In the genomic region with DNA sequence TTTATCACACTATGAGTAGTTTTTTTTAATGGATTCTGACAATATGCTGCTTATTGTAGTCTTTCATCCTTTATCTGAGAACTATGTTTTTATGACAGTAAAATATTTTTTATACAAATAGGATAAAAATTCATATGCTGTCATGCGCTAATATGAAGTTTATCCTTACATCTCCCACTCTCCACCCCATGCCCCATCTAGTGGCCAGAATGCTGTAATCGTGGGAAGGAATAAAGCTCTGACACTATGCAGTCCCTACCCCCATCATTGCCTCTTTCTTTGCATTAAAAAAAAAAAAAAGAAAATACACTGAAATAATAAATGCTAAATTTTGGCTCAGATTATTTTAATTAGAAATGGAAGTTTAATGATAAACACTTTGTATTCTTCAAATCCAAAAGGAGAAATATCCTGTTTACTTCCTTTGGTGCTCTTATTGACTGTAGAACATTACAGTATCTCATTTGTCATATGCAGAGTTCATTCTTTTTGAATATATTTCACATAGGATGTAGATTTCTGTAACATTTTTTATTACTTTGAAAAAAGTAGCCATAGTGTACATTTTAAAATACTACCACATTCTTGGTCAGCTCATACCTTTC, we compare ENCODE assay signal across 8 cellular contexts.
DNase-seq lines count a peak whose midpoint lies in the region; ATAC-seq and TF ChIP-seq lines count a peak whose summit lies in the region.

No MANE protein-coding gene starts in this region.

- H3K27ac ChIP-seq in heart right ventricle, result peak overlapping the region in 6 of 10 donors; percentile 28 to 59 (median 52)
- H3K27ac ChIP-seq in thoracic aorta, result peak overlapping the region in 1 of 2 donors; percentile 23

- WGBS in heart right ventricle, 2 donors, result 24 to 25% methylated on average over 2 of the region's 2 CpGs

- H3K27me3 ChIP-seq in heart right ventricle (no peaks in the 10 kb centered on the region), thoracic aorta (replicated peaks; ENCODE audit: insufficient read depth) (no peaks in the 10 kb centered on the region)

- peaks cover 0 to 11% (median 0%) of the 10 kb centered on the region in 11 donors for H3K9me3 ChIP-seq in heart right ventricle
- no peaks in the 10 kb centered on the region for H3K9me3 ChIP-seq in thoracic aorta

- H3K36me3 ChIP-seq in heart right ventricle (peaks cover 0 to 7% (median 0%) of the 10 kb centered on the region in 9 donors), thoracic aorta (no peaks in the 10 kb centered on the region)

- DNase-seq in NCI-H446 (lab: John Stamatoyannopoulos, UW) (peak; percentile 5 to 33), NCI-H446 treated with DMSO at 0.1 percent for 48 hours (lab: John Stamatoyannopoulos, UW) (no peak), heart right ventricle (peak in 1 of 2 donors; percentile 33), thoracic aorta (ENCODE audit: low spot score) (no peak), NCI-H2227 treated with DMSO at 0.1 percent for 48 hours (lab: John Stamatoyannopoulos, UW) (no peak), islet precursor cell (no peak), SHP77 (lab: John Stamatoyannopoulos, UW) (no peak)

- H3K4me3 ChIP-seq in heart right ventricle (no peak overlapping the region), thoracic aorta (peak overlapping the region; percentile 51)

- ATAC-seq in SK-N-SH treated with all-trans-retinoic acid at 6 μM for 48 hours (peak; percentile 89), heart right ventricle (peak in 6 of 8 donors; percentile 42 to 79 (median 66)), thoracic aorta (ENCODE audit: insufficient number of reproducible peaks, low FRiP score, low read depth) (no peak)

- TF ChIP-seq CTCF in heart right ventricle (IDR thresholded peaks at IDR 0.05) (peak; percentile 36 to 69 (median 56)), thoracic aorta (IDR thresholded peaks at IDR 0.05) (peak; percentile 49)

- H3K4me1 ChIP-seq in heart right ventricle, result peaks cover 0 to 61% (median 35%) of the 10 kb centered on the region in 9 donors
- peaks cover 29 to 36% of the 10 kb centered on the region in 2 donors for H3K4me1 ChIP-seq in thoracic aorta (ENCODE audit: control insufficient read depth in 1 of 2, low read depth in 2 of 2)

- intact Hi-C loops in heart right ventricle (cut with DNase I), result loop anchor here in 3 of 10 donors (5.0 to 10.0 kb wide), 4 partner anchors 74 to 174 kb away; no protein-coding TSS in a partner anchor

TF ChIP-seq in SK-N-SH treated with all-trans-retinoic acid at 6 μM for 48 hours, 23 proteins besides CTCF, POLR2A, EP300 and RAD21:
- TF ChIP-seq BACH2 (CRISPR knock-in tag; IDR thresholded peaks at IDR 0.05; ENCODE audit: borderline replicate concordance), result no peak
- TF ChIP-seq ISL1 (CRISPR knock-in tag; IDR thresholded peaks at IDR 0.05), result no peak
- no peak for TF ChIP-seq TCF4 (CRISPR knock-in tag; IDR thresholded peaks at IDR 0.05; ENCODE audit: borderline replicate concordance)

Comparison
In these comparisons a context has a peak if more than half of its experiments do, and no peak if none do; other contexts are left out.
1. DNase-seq: peak in NCI-H446 (2 of 2); none in NCI-H446 treated with DMSO at 0.1 percent for 48 hours (single experiment), thoracic aorta (single experiment), NCI-H2227 treated with DMSO at 0.1 percent for 48 hours (single experiment), islet precursor cell (single experiment) and SHP77 (0 of 2).